In genomic region chr13:75587679-75588078, GRCh38 we compare ENCODE assay signal across 20 cellular contexts. TPM values are rescaled to one million over a fixed set of nuclear protein-coding genes. Genes with fewer than 3 reads are reported as not detected.
DNase-seq lines count a peak whose midpoint lies in the region; ATAC-seq, FAIRE-seq and TF ChIP-seq lines count a peak whose summit lies in the region.
"Had no signal": no experiment of that assay in that cellular context is flagged by ENCODE, and none has a peak within 500 bp of the region (broad histone marks: within the 10 kb centered on the region; RNA-seq: fewer than 3 reads in every experiment).

No MANE protein-coding gene starts in this region.

- H3K79me2 ChIP-seq in keratinocyte (ENCODE audit: control insufficient read depth, insufficient read depth, low read length): no peaks in the 10 kb centered on the region

- peaks cover 51% of the 10 kb centered on the region for H3K36me3 Mint-ChIP-seq in activated B cell treated with CpG ODN at 0.5 μM for 24 hours (ENCODE audit: low read depth)

- CTCF ChIA-PET in activated B cell treated with CpG ODN at 0.5 μM for 24 hours (lab: Charles Lee): no interaction called here
- CTCF ChIA-PET in GM10248 (lab: Yijun Ruan, JAX): interaction anchor here (1.2 kb wide), 1 partner anchor 13 kb away, joined by 3 read pairs; no protein-coding TSS in a partner anchor
- CTCF ChIA-PET in RWPE1 (lab: Yijun Ruan, JAX): no interaction called here

- no peaks in the 10 kb centered on the region for H4K20me1 ChIP-seq in keratinocyte (ENCODE audit: control insufficient read depth, extremely low read depth, insufficient read depth, low read length)

- H3K27ac ChIP-seq in keratinocyte (ENCODE audit: control insufficient read depth, insufficient read depth, low read length) (no peak overlapping the region), RWPE1 (no peak overlapping the region)
- H3K27ac ChIP-seq: gastroesophageal sphincter, ovary had no signal

- FAIRE-seq in keratinocyte (lab: Jason Lieb, UNC): peak; percentile 32
- FAIRE-seq: endometrium, GM18507, K562, small intestine had no signal

- TF ChIP-seq CTCF in activated B cell treated with CpG ODN at 0.5 μM for 24 hours (IDR thresholded peaks at IDR 0.05) (no peak), keratinocyte (optimal IDR thresholded peaks at IDR 0.05 in 1 of 3, IDR thresholded peaks at IDR 0.05 in 1 of 3, conservative IDR thresholded peaks at IDR 0.05 in 1 of 3; ENCODE audit: extremely low read depth in 1 of 3, insufficient read depth in 2 of 3, low read length in 3 of 3) (no peak), GM10248 (IDR thresholded peaks at IDR 0.05; ENCODE audit: control extremely low read depth, extremely low read depth, low read depth, missing control alignments) (no peak), RWPE1 (conservative IDR thresholded peaks at IDR 0.05; ENCODE audit: low read depth) (no peak)

- no peak overlapping the region for H3K4me3 ChIP-seq in keratinocyte (ENCODE audit: control insufficient read depth in 2 of 3, extremely low read depth in 1 of 3, insufficient read depth in 2 of 3, low read depth in 1 of 3, low read length in 3 of 3)
- H3K4me3 ChIP-seq: gastroesophageal sphincter, K562, ovary had no signal

- H2AFZ ChIP-seq in keratinocyte (ENCODE audit: control insufficient read depth, low read length): no peak overlapping the region

- H3K9ac ChIP-seq in keratinocyte (ENCODE audit: control insufficient read depth, extremely low read depth, insufficient read depth, low read length): no peak overlapping the region

- ATAC-seq in activated B cell treated with CpG ODN at 0.5 μM for 24 hours (ENCODE audit: low read depth) (no peak), HG03342 (IDR thresholded peaks at IDR 0.05; ENCODE audit: unreplicated experiment) (no peak), GM18498 (IDR thresholded peaks at IDR 0.05; ENCODE audit: unreplicated experiment) (no peak)
- ATAC-seq: gastroesophageal sphincter; K562; stimulated activated naive CD8-positive, alpha-beta T cell treated with anti-CD3 and anti-CD28 coated beads, Interleukin-15, Interleukin-2, amounts not matched to agents 100 U/mL and 50 U/mL, for 24 hours had no signal

- no peak overlapping the region for H3K4me2 ChIP-seq in keratinocyte (ENCODE audit: control insufficient read depth, extremely low read depth, insufficient read depth, low read depth, low read length)

- H3K4me1 Mint-ChIP-seq in activated B cell treated with CpG ODN at 0.5 μM for 24 hours: no peaks in the 10 kb centered on the region

- dilution Hi-C loops in keratinocyte (cut with MboI; ENCODE audit: extremely low pct_ligation_motif_present, low sequenced_read_pairs): no loop called here

- intact Hi-C loops in activated B cell treated with CpG ODN at 0.5 μM for 24 hours (cut with micrococcal nuclease): no loop called here

- H3K9me3 Mint-ChIP-seq in activated B cell treated with CpG ODN at 0.5 μM for 24 hours: peaks cover 10% of the 10 kb centered on the region

- DNase-seq in GF-D8 (lab: John Stamatoyannopoulos, UW) (peak; percentile 51), HuH-7.5 (ENCODE audit: low spot score) (peak; percentile 7), activated B cell treated with CpG ODN at 0.5 μM for 24 hours (no peak), keratinocyte (ENCODE audit: low read depth, low spot score) (no peak), GM10248 (ENCODE audit: extremely low spot score) (no peak), RWPE1 (ENCODE audit: low spot score) (no peak)
- DNase-seq: cerebellar nuclear complex; NCI-H1417 treated with DMSO at 0.1 percent for 48 hours; ovary; SHP77; small intestine; stimulated activated naive CD8-positive, alpha-beta T cell treated with anti-CD3 and anti-CD28 coated beads, Interleukin-15, Interleukin-2, amounts not matched to agents 100 U/mL and 50 U/mL, for 24 hours; T-helper 9 cell had no signal

- no peaks in the 10 kb centered on the region for H3K9me1 ChIP-seq in keratinocyte (ENCODE audit: control insufficient read depth, extremely low read depth, insufficient read depth, low read length)

- no peaks in the 10 kb centered on the region for H3K27me3 Mint-ChIP-seq in activated B cell treated with CpG ODN at 0.5 μM for 24 hours

- no peak overlapping the region for H3K4me3 Mint-ChIP-seq in activated B cell treated with CpG ODN at 0.5 μM for 24 hours
- H3K4me3 Mint-ChIP-seq: activated T-helper 1 cell treated with anti-CD3 and anti-CD28 coated beads, Interleukin-12 subunit alpha, Interleukin-12 subunit beta, Interleukin-2, Interleukin-4 antibody, amounts not matched to agents 30 ng/mL and 10 ng/mL and 1 ng/mL, durations not matched to agents 14 hours and 24 hours and 36 hours had no signal

- H3K27me3 ChIP-seq in keratinocyte (ENCODE audit: control insufficient read depth, extremely low read depth, insufficient read depth, low read length): no peaks in the 10 kb centered on the region
- H3K27me3 ChIP-seq: gastroesophageal sphincter, ovary had no signal

- peaks cover 0 to 7% of the 10 kb centered on the region in 2 experiments for H3K36me3 ChIP-seq in keratinocyte (ENCODE audit: control insufficient read depth in 2 of 2, extremely low read depth in 1 of 2, insufficient read depth in 2 of 2, low read length in 2 of 2)
- H3K36me3 ChIP-seq: ovary had no signal

- H3K4me1 ChIP-seq in keratinocyte (ENCODE audit: control insufficient read depth, extremely low read depth, insufficient read depth, low read length): no peaks in the 10 kb centered on the region
- H3K4me1 ChIP-seq: gastroesophageal sphincter had no signal

- peak overlapping the region; percentile 6 for H3K27ac Mint-ChIP-seq in activated B cell treated with CpG ODN at 0.5 μM for 24 hours
- H3K27ac Mint-ChIP-seq: activated T-helper 1 cell treated with anti-CD3 and anti-CD28 coated beads, Interleukin-12 subunit alpha, Interleukin-12 subunit beta, Interleukin-2, Interleukin-4 antibody, amounts not matched to agents 30 ng/mL and 10 ng/mL and 1 ng/mL, durations not matched to agents 14 hours and 24 hours and 36 hours had no signal

- no peaks in the 10 kb centered on the region for H3K9me3 ChIP-seq in keratinocyte (ENCODE audit: control insufficient read depth, low read depth, low read length)
- H3K9me3 ChIP-seq: ovary had no signal

- POLR2A ChIA-PET in activated B cell treated with CpG ODN at 0.5 μM for 24 hours (lab: Charles Lee) (no interaction called here), GM10248 (lab: Yijun Ruan, JAX) (no interaction called here), RWPE1 (lab: Yijun Ruan, JAX; ENCODE audit: low non-redundant PET) (no interaction called here)

RNA-seq across cellular contexts. Expression of gene UCHL3, which starts 38.1 kb away (rescaled TPM):
- total RNA-seq in activated B cell treated with CpG ODN at 0.5 μM for 24 hours: 21.9 and 22.7 TPM in 2 replicates
- 78.6 to 134 TPM (median 108 TPM) in 3 replicates for polyA plus RNA-seq in keratinocyte
- 80.8 TPM for polyA plus RNA-seq in keratinocyte (2011; ENCODE audit: low read depth)
- 82.9 and 165 TPM in 2 replicates for polyA plus RNA-seq in keratinocyte (2011; cell fraction: cytosol; rRNA removed)
- polyA plus RNA-seq in keratinocyte (2011; cell fraction: nucleus; rRNA removed): 36.2 and 51.9 TPM in 2 replicates
- 84.5 and 100 TPM in 2 replicates for polyA plus RNA-seq in keratinocyte (2012; ENCODE audit: low replicate concordance)
- polyA minus RNA-seq in keratinocyte: 8.9 to 84.2 TPM (median 45.6 TPM) in 3 replicates
- 31.1 TPM for polyA minus RNA-seq in keratinocyte (2011; cell fraction: cytosol; rRNA and poly(A)+ RNA removed)
- 5.2 and 13.4 TPM in 2 replicates for polyA minus RNA-seq in keratinocyte (2011; cell fraction: nucleus; rRNA and poly(A)+ RNA removed)

RNA-seq across cellular contexts. Expression of gene LMO7, which starts 48.5 kb away (rescaled TPM):
- 13.5 and 19.5 TPM in 2 replicates for total RNA-seq in activated B cell treated with CpG ODN at 0.5 μM for 24 hours
- polyA plus RNA-seq in keratinocyte: 3.3 to 8.9 TPM (median 8.9 TPM) in 3 replicates
- polyA plus RNA-seq in keratinocyte (2011; ENCODE audit: low read depth): 203 TPM
- polyA plus RNA-seq in keratinocyte (2011; cell fraction: cytosol; rRNA removed): 6.4 and 6.6 TPM in 2 replicates
- polyA plus RNA-seq in keratinocyte (2011; cell fraction: nucleus; rRNA removed): 27.5 and 27.7 TPM in 2 replicates
- 7.1 and 62.2 TPM in 2 replicates for polyA plus RNA-seq in keratinocyte (2012; ENCODE audit: low replicate concordance)
- 8.8 to 22.5 TPM (median 14.3 TPM) in 3 replicates for polyA minus RNA-seq in keratinocyte
- 5.2 TPM for polyA minus RNA-seq in keratinocyte (2011; cell fraction: cytosol; rRNA and poly(A)+ RNA removed)
- 27.4 and 70.0 TPM in 2 replicates for polyA minus RNA-seq in keratinocyte (2011; cell fraction: nucleus; rRNA and poly(A)+ RNA removed)

RNA-seq across cellular contexts. Expression of gene COMMD6, which starts 50.0 kb away (rescaled TPM):
- total RNA-seq in activated B cell treated with CpG ODN at 0.5 μM for 24 hours: 174 and 177 TPM in 2 replicates
- polyA plus RNA-seq in keratinocyte: 96.8 to 451 TPM (median 403 TPM) in 3 replicates
- polyA plus RNA-seq in keratinocyte (2011; ENCODE audit: low read depth): 115 TPM
- 151 and 315 TPM in 2 replicates for polyA plus RNA-seq in keratinocyte (2011; cell fraction: cytosol; rRNA removed)
- polyA plus RNA-seq in keratinocyte (2011; cell fraction: nucleus; rRNA removed): 32.0 and 43.2 TPM in 2 replicates
- 262 and 285 TPM in 2 replicates for polyA plus RNA-seq in keratinocyte (2012; ENCODE audit: low replicate concordance)
- 18.9 to 44.8 TPM (median 26.9 TPM) in 3 replicates for polyA minus RNA-seq in keratinocyte
- polyA minus RNA-seq in keratinocyte (2011; cell fraction: cytosol; rRNA and poly(A)+ RNA removed): 37.4 TPM
- polyA minus RNA-seq in keratinocyte (2011; cell fraction: nucleus; rRNA and poly(A)+ RNA removed): 13.9 and 21.6 TPM in 2 replicates

Comparison
In these comparisons a context has a peak if more than half of its experiments do, and no peak if none do; other contexts are left out.
1. DNase-seq: peak in GF-D8 (single experiment) and HuH-7.5 (single experiment); none in activated B cell treated with CpG ODN at 0.5 μM for 24 hours (single experiment), keratinocyte (single experiment), GM10248 (single experiment) and RWPE1 (single experiment).